Comparison of ENCODE assay signal across 13 cellular contexts in genomic region chr15:52464040-52464439, GRCh38.
A peak's percentile ranks its signal among the peaks of the same experiment; 100 is the strongest.
DNase-seq lines count a peak whose midpoint lies in the region; ATAC-seq, FAIRE-seq and TF ChIP-seq lines count a peak whose summit lies in the region.
"Had no signal": no experiment of that assay in that cellular context is flagged by ENCODE, and none has a peak within 500 bp of the region (broad histone marks: within the 10 kb centered on the region; RNA-seq: fewer than 3 reads in every experiment).

No MANE protein-coding gene starts in this region.

- intact Hi-C loops in left ventricle myocardium superior (cut with micrococcal nuclease): no loop called here
- intact Hi-C loops in left ventricle myocardium inferior (cut with micrococcal nuclease): no loop called here
- intact Hi-C loops in testis (cut with DNase I; ENCODE audit: low total_unique reads): no loop called here

- no peaks in the 10 kb centered on the region for H3K27me3 Mint-ChIP-seq in effector memory CD8-positive, alpha-beta T cell

- H3K4me3 ChIP-seq in left ventricle myocardium inferior: no peak overlapping the region
- no peak overlapping the region for H3K4me3 ChIP-seq in testis
- no peak overlapping the region for H3K4me3 ChIP-seq in gastroesophageal sphincter
- H3K4me3 ChIP-seq: SJCRH30 had no signal

- H3K9me3 Mint-ChIP-seq in effector memory CD8-positive, alpha-beta T cell: peaks cover 0 to 2% of the 10 kb centered on the region in 2 donors

- no peak for TF ChIP-seq POLR2A in testis (IDR thresholded peaks at IDR 0.05)
- TF ChIP-seq POLR2A in gastroesophageal sphincter (IDR thresholded peaks at IDR 0.05): no peak

- ATAC-seq in left ventricle myocardium superior (peak; percentile 12), HG02763 (IDR thresholded peaks at IDR 0.05; ENCODE audit: unreplicated experiment) (no peak), gastroesophageal sphincter (no peak)
- peak; percentile 31 for ATAC-seq in effector memory CD8-positive, alpha-beta T cell (replicated peaks)

- 98 to 100% methylated on average over 3 of the region's 3 CpGs for WGBS in testis, 2 donors
- WGBS in gastroesophageal sphincter (ENCODE audit: low coverage in 1 of 2), 2 donors: 64 to 90% methylated on average over 3 of the region's 3 CpGs

- H3K36me3 ChIP-seq in left ventricle myocardium inferior (no peaks in the 10 kb centered on the region), testis (ENCODE audit: low read depth, missing control alignments) (no peaks in the 10 kb centered on the region), gastroesophageal sphincter (peaks cover 0 to 10% of the 10 kb centered on the region in 2 donors)
- H3K36me3 ChIP-seq: SJCRH30 had no signal

- TF ChIP-seq EP300 in gastroesophageal sphincter (IDR thresholded peaks at IDR 0.05): no peak

- peaks cover 29 to 39% of the 10 kb centered on the region in 2 donors for H3K4me1 Mint-ChIP-seq in effector memory CD8-positive, alpha-beta T cell (ENCODE audit: low read depth in 2 of 2)
- H3K4me1 Mint-ChIP-seq: nephron had no signal

- H3K27me3 ChIP-seq in left ventricle myocardium inferior (ENCODE audit: low read depth): no peaks in the 10 kb centered on the region
- H3K27me3 ChIP-seq in testis: no peaks in the 10 kb centered on the region
- no peaks in the 10 kb centered on the region for H3K27me3 ChIP-seq in gastroesophageal sphincter
- H3K27me3 ChIP-seq: SJCRH30 had no signal

- TF ChIP-seq CTCF in left ventricle myocardium inferior (IDR thresholded peaks at IDR 0.05; ENCODE audit: borderline replicate concordance): no peak
- no peak for TF ChIP-seq CTCF in testis (IDR thresholded peaks at IDR 0.05)
- no peak for TF ChIP-seq CTCF in gastroesophageal sphincter (IDR thresholded peaks at IDR 0.05)

- H3K36me3 Mint-ChIP-seq in effector memory CD8-positive, alpha-beta T cell (ENCODE audit: insufficient read depth): peaks cover 3% of the 10 kb centered on the region

- DNase-seq in left ventricle myocardium superior (no peak), left ventricle myocardium inferior (no peak), RCC 7860 (ENCODE audit: low spot score) (peak; percentile 2), retina (no peak), testis (no peak)
- no peak for DNase-seq in effector memory CD8-positive, alpha-beta T cell
- DNase-seq: activated gamma-delta T cell, NCI-H524 treated with DMSO at 0.1 percent for 48 hours, SJCRH30 had no signal

- no peak for FAIRE-seq in RCC 7860 (lab: Jason Lieb, UNC)

- peak overlapping the region; percentile 93 to 97 for H3K27ac Mint-ChIP-seq in effector memory CD8-positive, alpha-beta T cell
- H3K27ac Mint-ChIP-seq: nephron had no signal

- peaks cover 16% of the 10 kb centered on the region for H3K4me1 ChIP-seq in left ventricle myocardium inferior
- H3K4me1 ChIP-seq in testis: no peaks in the 10 kb centered on the region
- H3K4me1 ChIP-seq in gastroesophageal sphincter: peaks cover 0 to 21% (median 4%) of the 10 kb centered on the region in 3 donors
- H3K4me1 ChIP-seq: SJCRH30 had no signal

- H3K9me3 ChIP-seq in left ventricle myocardium inferior (replicated peaks) (peaks cover 15% of the 10 kb centered on the region), testis (no peaks in the 10 kb centered on the region), gastroesophageal sphincter (peaks cover 0 to 10% (median 0%) of the 10 kb centered on the region in 3 donors)
- H3K9me3 ChIP-seq: SJCRH30 had no signal

- H3K27ac ChIP-seq in left ventricle myocardium inferior (replicated peaks): no peak overlapping the region
- no peak overlapping the region for H3K27ac ChIP-seq in testis
- H3K27ac ChIP-seq in gastroesophageal sphincter: peak overlapping the region in 1 of 4 donors; percentile 14
- H3K27ac ChIP-seq: SJCRH30, VCaP had no signal

- peak overlapping the region; percentile 73 to 83 for H3K4me3 Mint-ChIP-seq in effector memory CD8-positive, alpha-beta T cell
- H3K4me3 Mint-ChIP-seq: nephron had no signal

Comparison
In these comparisons a context has a peak if more than half of its experiments do, and no peak if none do; other contexts are left out.
1. ATAC-seq: peak in left ventricle myocardium superior (single experiment) and effector memory CD8-positive, alpha-beta T cell (single experiment); none in HG02763 (single experiment) and gastroesophageal sphincter (single experiment).